ENCODE assay signal across 1 cellular context in the genomic region with DNA sequence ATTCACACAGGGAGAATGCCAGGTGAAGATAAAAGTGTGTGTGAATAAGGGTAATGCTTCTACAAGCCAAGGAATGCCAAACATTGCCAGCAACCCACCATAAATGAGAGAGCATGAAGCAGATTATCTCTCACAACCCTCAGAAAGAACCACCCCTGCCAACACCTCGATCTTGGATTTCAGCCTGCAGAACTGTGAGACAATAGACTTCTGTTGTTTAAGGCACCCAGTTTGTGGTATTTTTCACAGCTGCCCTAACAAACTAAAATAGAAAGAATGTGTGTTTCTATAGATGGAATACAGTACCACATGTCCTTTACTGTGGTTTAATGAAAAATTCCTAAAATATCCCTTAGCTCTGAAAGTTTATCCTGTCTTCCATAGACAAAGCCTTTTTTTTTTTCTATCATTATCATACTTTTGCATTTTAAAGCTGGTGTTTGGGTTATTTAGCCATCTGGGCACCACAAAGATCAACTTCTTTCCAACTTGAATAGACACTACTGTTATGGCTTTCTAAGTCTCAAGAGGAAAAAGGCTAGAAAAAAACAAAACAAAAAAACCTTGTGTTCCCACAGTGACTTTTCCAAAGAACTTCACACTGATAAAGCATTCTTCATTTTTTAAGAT.
TF ChIP-seq lines count a peak whose summit lies in the region.

No MANE protein-coding gene starts in this region.

TF ChIP-seq in IMR-90, 13 proteins besides CTCF, POLR2A, EP300 and RAD21:
- TF ChIP-seq, protein P1, sequence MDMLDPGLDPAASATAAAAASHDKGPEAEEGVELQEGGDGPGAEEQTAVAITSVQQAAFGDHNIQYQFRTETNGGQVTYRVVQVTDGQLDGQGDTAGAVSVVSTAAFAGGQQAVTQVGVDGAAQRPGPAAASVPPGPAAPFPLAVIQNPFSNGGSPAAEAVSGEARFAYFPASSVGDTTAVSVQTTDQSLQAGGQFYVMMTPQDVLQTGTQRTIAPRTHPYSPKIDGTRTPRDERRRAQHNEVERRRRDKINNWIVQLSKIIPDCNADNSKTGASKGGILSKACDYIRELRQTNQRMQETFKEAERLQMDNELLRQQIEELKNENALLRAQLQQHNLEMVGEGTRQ (IDR thresholded peaks at IDR 0.05; ENCODE audit: low read depth, low read length) = no peak
- no peak for TF ChIP-seq BHLHE40 (IDR thresholded peaks at IDR 0.05; ENCODE audit: low read depth, low read length)
- no peak for TF ChIP-seq NFE2L2 (IDR thresholded peaks at IDR 0.05; ENCODE audit: low read depth, low read length)
- TF ChIP-seq MAZ (IDR thresholded peaks at IDR 0.05; ENCODE audit: borderline replicate concordance, low read depth, low read length) = no peak
- TF ChIP-seq, protein P2, sequence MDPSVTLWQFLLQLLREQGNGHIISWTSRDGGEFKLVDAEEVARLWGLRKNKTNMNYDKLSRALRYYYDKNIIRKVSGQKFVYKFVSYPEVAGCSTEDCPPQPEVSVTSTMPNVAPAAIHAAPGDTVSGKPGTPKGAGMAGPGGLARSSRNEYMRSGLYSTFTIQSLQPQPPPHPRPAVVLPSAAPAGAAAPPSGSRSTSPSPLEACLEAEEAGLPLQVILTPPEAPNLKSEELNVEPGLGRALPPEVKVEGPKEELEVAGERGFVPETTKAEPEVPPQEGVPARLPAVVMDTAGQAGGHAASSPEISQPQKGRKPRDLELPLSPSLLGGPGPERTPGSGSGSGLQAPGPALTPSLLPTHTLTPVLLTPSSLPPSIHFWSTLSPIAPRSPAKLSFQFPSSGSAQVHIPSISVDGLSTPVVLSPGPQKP (IDR thresholded peaks at IDR 0.05; ENCODE audit: borderline replicate concordance, low read depth, low read length) = no peak
- no peak for TF ChIP-seq CEBPB (IDR thresholded peaks at IDR 0.05; ENCODE audit: low read depth, low read length)
- TF ChIP-seq MXI1 (IDR thresholded peaks at IDR 0.05; ENCODE audit: borderline replicate concordance, low read depth, low read length) = no peak
- TF ChIP-seq FOS (IDR thresholded peaks at IDR 0.05; ENCODE audit: low read depth, low read length) = no peak
- TF ChIP-seq RFX5 (IDR thresholded peaks at IDR 0.05; ENCODE audit: low read depth, low read length) = no peak
- no peak for TF ChIP-seq SMC3 (IDR thresholded peaks at IDR 0.05; ENCODE audit: low read depth, low read length)
- TF ChIP-seq RCOR1 (IDR thresholded peaks at IDR 0.05; ENCODE audit: insufficient replicate concordance, low read length) = no peak
- no peak for TF ChIP-seq MAFK (IDR thresholded peaks at IDR 0.05; ENCODE audit: low read depth, low read length)
TF ChIP-seq in IMR-90: peak in this region for 0.
